In the genomic region with DNA sequence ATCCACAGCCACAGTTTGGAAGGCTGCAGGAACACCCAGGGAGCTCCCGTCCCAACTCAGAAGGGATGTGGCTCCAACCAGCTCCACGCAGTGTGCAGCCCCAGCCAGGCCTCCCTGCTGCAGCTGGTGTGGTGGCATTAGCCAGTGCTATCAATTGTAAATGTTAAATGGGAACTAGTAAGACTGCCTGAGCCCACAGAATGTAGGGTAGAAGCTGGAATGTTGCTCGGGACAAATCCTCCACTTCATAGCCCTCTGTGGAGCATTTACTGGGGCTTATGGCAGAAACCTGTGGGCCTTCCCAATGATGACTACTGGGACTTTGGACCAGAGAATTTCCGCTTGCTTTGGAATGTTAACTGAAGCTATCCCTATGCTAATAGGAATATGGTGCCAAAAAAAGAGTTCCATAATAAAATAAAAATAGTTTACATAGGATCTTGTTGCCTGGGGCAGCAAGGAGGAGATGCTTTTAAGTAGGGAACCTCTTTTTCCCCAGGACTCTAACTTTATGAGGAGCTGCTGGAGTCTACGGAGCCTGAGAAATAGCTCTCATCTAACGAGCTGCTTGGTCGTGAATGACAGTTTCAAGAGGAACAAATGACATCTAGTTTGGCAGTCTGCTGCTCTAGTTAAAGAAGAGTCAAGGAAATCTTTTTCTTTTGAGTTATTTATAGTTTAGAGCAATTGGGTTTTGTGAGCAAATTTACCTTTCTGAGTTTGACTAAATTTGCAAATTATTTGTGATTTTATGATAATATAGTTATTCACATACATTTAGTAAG, we compare ENCODE assay signal across 27 cellular contexts. TPM values are rescaled to one million over a fixed set of nuclear protein-coding genes. Genes with fewer than 3 reads are reported as not detected.
DNase-seq lines count a peak whose midpoint lies in the region; ATAC-seq and TF ChIP-seq lines count a peak whose summit lies in the region.
"Had no signal": no experiment of that assay in that cellular context is flagged by ENCODE, and none has a peak within 500 bp of the region (broad histone marks: within the 10 kb centered on the region; RNA-seq: fewer than 3 reads in every experiment).

No MANE protein-coding gene starts in this region.

- H3K9me3 Mint-ChIP-seq in activated T-cell treated with anti-CD3 and anti-CD28 coated beads, Interleukin-2, amount 50 U/mL, for 72 hours: no peaks in the 10 kb centered on the region
- H3K9me3 Mint-ChIP-seq: dendritic cell treated with granulocyte-macrophage colony-stimulating factor and Interleukin-4, amounts not matched to agents 40 ng/mL and 50 ng/mL, for 4 days had no signal

- no peaks in the 10 kb centered on the region for H3K36me3 ChIP-seq in mucosa of descending colon (ENCODE audit: low read depth)
- H3K36me3 ChIP-seq: SJSA1 had no signal

- no peak overlapping the region for H3K4me3 ChIP-seq in mucosa of descending colon
- H3K4me3 ChIP-seq: GM12878, GM23338, SJSA1, testis had no signal

- ATAC-seq in activated T-cell treated with anti-CD3 and anti-CD28 coated beads, Interleukin-2, amount 50 U/mL, for 72 hours (replicated peaks in 1 of 2): no peak
- ATAC-seq in left cardiac atrium (peak; percentile 11 to 28), mucosa of descending colon (peak; percentile 77), HG02610 (IDR thresholded peaks at IDR 0.05; ENCODE audit: unreplicated experiment) (no peak), GM19023 (IDR thresholded peaks at IDR 0.05; ENCODE audit: unreplicated experiment) (no peak)
- ATAC-seq: activated CD8-positive, alpha-beta T cell treated with anti-CD3 and anti-CD28 coated beads for 36 hours; GM12878; GM23338; left lobe of liver; sciatic nerve had no signal

- H3K9me3 ChIP-seq in mucosa of descending colon: no peaks in the 10 kb centered on the region
- H3K9me3 ChIP-seq: SJSA1, testis had no signal

- H3K4me1 ChIP-seq in mucosa of descending colon (ENCODE audit: low read depth): peaks cover 13% of the 10 kb centered on the region
- H3K4me1 ChIP-seq: testis had no signal

- intact Hi-C loops in left cardiac atrium (cut with DNase I): no loop called here
- intact Hi-C loops in mucosa of descending colon (cut with DNase I, micrococcal nuclease): no loop called here

- no peak for TF ChIP-seq CTCF in mucosa of descending colon (IDR thresholded peaks at IDR 0.05)

- no peak for DNase-seq in activated T-cell treated with anti-CD3 and anti-CD28 coated beads, Interleukin-2, amount 50 U/mL, for 72 hours
- DNase-seq in activated T-cell treated with anti-CD3 and anti-CD28 coated beads, Interleukin-2, amount 50 U/mL, for 48 hours: no peak
- DNase-seq in left cardiac atrium (no peak), mucosa of descending colon (no peak), ureter (ENCODE audit: low spot score) (peak; percentile 34), COLO668 (lab: John Stamatoyannopoulos, UW; ENCODE audit: unreplicated experiment) (no peak)
- DNase-seq: activated CD4-positive, CD25-positive, alpha-beta regulatory T cell treated with anti-CD3 and anti-CD28 coated beads, Interleukin-2, amount 50 U/mL, for 72 hours; activated CD8-positive, alpha-beta T cell treated with anti-CD3 and anti-CD28 coated beads for 36 hours; aorta; endodermal cell; foreskin fibroblast; NCI-H1105; NCI-H1930; stimulated activated CD4-positive, alpha-beta T cell treated with anti-CD3 and anti-CD28 coated beads, Interleukin-15, amount 100 ng/mL, for 24 hours; stimulated activated naive CD4-positive, alpha-beta T cell treated with Interleukin-2 at 50 U/mL for 16 hours; testis had no signal

- peak overlapping the region; percentile 46 for H3K27ac Mint-ChIP-seq in activated T-cell treated with anti-CD3 and anti-CD28 coated beads, Interleukin-2, amount 50 U/mL, for 72 hours
- H3K27ac Mint-ChIP-seq: activated CD8-positive, alpha-beta T cell treated with anti-CD3 and anti-CD28 coated beads for 36 hours; activated naive CD8-positive, alpha-beta T cell; dendritic cell treated with granulocyte-macrophage colony-stimulating factor and Interleukin-4, amounts not matched to agents 40 ng/mL and 50 ng/mL, for 4 days; endodermal cell; GM23338; IgD-negative memory B cell had no signal

- H3K4me1 Mint-ChIP-seq in activated T-cell treated with anti-CD3 and anti-CD28 coated beads, Interleukin-2, amount 50 U/mL, for 72 hours (ENCODE audit: low read depth): peaks cover 28% of the 10 kb centered on the region
- H3K4me1 Mint-ChIP-seq: endodermal cell, IgD-negative memory B cell, nephron had no signal

- no peak overlapping the region for H3K4me3 Mint-ChIP-seq in activated T-cell treated with anti-CD3 and anti-CD28 coated beads, Interleukin-2, amount 50 U/mL, for 72 hours
- H3K4me3 Mint-ChIP-seq: activated CD8-positive, alpha-beta T cell treated with anti-CD3 and anti-CD28 coated beads for 36 hours; activated naive CD8-positive, alpha-beta T cell; dendritic cell treated with granulocyte-macrophage colony-stimulating factor and Interleukin-4, amounts not matched to agents 40 ng/mL and 50 ng/mL, for 4 days; endodermal cell; GM23338; IgD-negative memory B cell; nephron had no signal

- H3K36me3 Mint-ChIP-seq in activated T-cell treated with anti-CD3 and anti-CD28 coated beads, Interleukin-2, amount 50 U/mL, for 72 hours (ENCODE audit: insufficient read depth in 2 of 2): peaks cover 1% of the 10 kb centered on the region in 2 donors
- H3K36me3 Mint-ChIP-seq: activated naive CD8-positive, alpha-beta T cell; IgD-negative memory B cell had no signal

- H3K27me3 Mint-ChIP-seq in activated T-cell treated with anti-CD3 and anti-CD28 coated beads, Interleukin-2, amount 50 U/mL, for 72 hours (ENCODE audit: low read depth): no peaks in the 10 kb centered on the region
- H3K27me3 Mint-ChIP-seq: activated CD8-positive, alpha-beta T cell treated with anti-CD3 and anti-CD28 coated beads for 36 hours; activated naive CD8-positive, alpha-beta T cell; dendritic cell treated with granulocyte-macrophage colony-stimulating factor and Interleukin-4, amounts not matched to agents 40 ng/mL and 50 ng/mL, for 4 days had no signal

RNA-seq across cellular contexts. Expression of gene DYNC2I1, which starts 5.8 kb away (rescaled TPM):
- total RNA-seq in activated T-cell treated with anti-CD3 and anti-CD28 coated beads, Interleukin-2, amount 50 U/mL, for 72 hours: 10 to 100 TPM; 14.2 to 14.9 TPM
- total RNA-seq in left cardiac atrium (10 to 100 TPM; 22.0 to 33.5 TPM), mucosa of descending colon (10 to 100 TPM; 19.2 to 31.6 (median 30.8) TPM), ureter (23.8 TPM)

RNA-seq across cellular contexts. Expression of gene ESYT2, which starts 21.3 kb away (rescaled TPM):
- total RNA-seq in activated T-cell treated with anti-CD3 and anti-CD28 coated beads, Interleukin-2, amount 50 U/mL, for 72 hours: 10 to 100 TPM; 68.6 to 68.8 TPM
- total RNA-seq in left cardiac atrium: 10 to 100 TPM; 46.5 to 79.3 TPM
- 10 to 100 TPM; 66.8 to 89.3 (median 69.0) TPM for total RNA-seq in mucosa of descending colon
- total RNA-seq in ureter: 83.9 TPM

Comparison
In these comparisons a context has a peak if more than half of its experiments do, and no peak if none do; other contexts are left out.
1. ATAC-seq: peak in left cardiac atrium (2 of 2) and mucosa of descending colon (single experiment); none in activated T-cell treated with anti-CD3 and anti-CD28 coated beads, Interleukin-2, amount 50 U/mL, for 72 hours (0 of 2), HG02610 (single experiment) and GM19023 (single experiment).